8 cellular contexts compared by ENCODE assay signal in the genomic region with DNA sequence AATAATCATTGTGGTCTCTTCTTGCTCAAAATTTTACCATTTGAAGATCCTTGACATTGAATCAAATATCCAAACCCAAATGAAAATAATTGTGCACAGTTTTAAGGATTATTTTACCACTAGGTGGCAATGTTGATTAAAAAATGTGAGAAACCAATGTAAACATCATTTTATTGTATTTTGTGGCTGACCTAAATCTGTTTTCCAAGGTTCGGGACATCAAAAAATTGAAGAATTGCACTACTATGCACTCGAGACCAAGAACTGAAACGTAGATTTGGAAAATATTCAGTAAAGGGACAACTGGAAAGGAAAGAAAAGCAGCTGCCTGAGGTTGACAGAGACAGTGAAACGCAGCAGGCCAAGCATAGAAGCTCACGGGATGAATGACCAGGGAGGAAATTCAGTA.
DNase-seq lines count a peak whose midpoint lies in the region; ATAC-seq and TF ChIP-seq lines count a peak whose summit lies in the region.

No MANE protein-coding gene starts in this region.

- no peak for DNase-seq in Right ventricle myocardium superior
- no peak for DNase-seq in Right ventricle myocardium inferior (ENCODE audit: missing footprints)
- DNase-seq in Peyer's patch = no peak
- peak; percentile 53 for DNase-seq in fibroblast of the conjunctiva (ENCODE audit: low read depth)
- DNase-seq in renal cortical epithelial cell (ENCODE audit: low read depth) = peak; percentile 64

- H3K9me3 ChIP-seq in Peyer's patch = no peaks in the 10 kb centered on the region

- peak; percentile 57 for ATAC-seq in Right ventricle myocardium superior (ENCODE audit: poor library complexity)
- no peak for ATAC-seq in Right ventricle myocardium inferior
- ATAC-seq in HG02759 (IDR thresholded peaks at IDR 0.05; ENCODE audit: unreplicated experiment) = no peak
- no peak for ATAC-seq in HG03196 (IDR thresholded peaks at IDR 0.05; ENCODE audit: unreplicated experiment)
- ATAC-seq in GM18519 (IDR thresholded peaks at IDR 0.05; ENCODE audit: low FRiP score, unreplicated experiment) = no peak

- no peaks in the 10 kb centered on the region for H3K36me3 ChIP-seq in Peyer's patch

- TF ChIP-seq POLR2A in Peyer's patch (IDR thresholded peaks at IDR 0.05) = no peak

- TF ChIP-seq CTCF in Peyer's patch (IDR thresholded peaks at IDR 0.05) = peak; percentile 17 to 64 (median 55)

- H3K27ac ChIP-seq in Peyer's patch = no peak overlapping the region

- no peaks in the 10 kb centered on the region for H3K27me3 ChIP-seq in Peyer's patch

- intact Hi-C loops in Right ventricle myocardium superior (cut with DNase I) (loop anchor here (10.0 kb wide), 1 partner anchor 664 kb away; no protein-coding TSS in a partner anchor), Right ventricle myocardium inferior (cut with DNase I) (loop anchor here (5.0 to 10.0 kb wide), 2 partner anchors 666 to 1984 kb away; no protein-coding TSS in a partner anchor)

- peaks cover 0 to 4% (median 0%) of the 10 kb centered on the region in 4 donors for H3K4me1 ChIP-seq in Peyer's patch

- no peak overlapping the region for H3K4me3 ChIP-seq in Peyer's patch

Comparison
In these comparisons a context has a peak if more than half of its experiments do, and no peak if none do; other contexts are left out.
1. DNase-seq: peak in fibroblast of the conjunctiva (single experiment) and renal cortical epithelial cell (single experiment); none in Right ventricle myocardium superior (single experiment), Right ventricle myocardium inferior (single experiment) and Peyer's patch (0 of 3).